ENCODE assay signal across 23 cellular contexts in the genomic region with DNA sequence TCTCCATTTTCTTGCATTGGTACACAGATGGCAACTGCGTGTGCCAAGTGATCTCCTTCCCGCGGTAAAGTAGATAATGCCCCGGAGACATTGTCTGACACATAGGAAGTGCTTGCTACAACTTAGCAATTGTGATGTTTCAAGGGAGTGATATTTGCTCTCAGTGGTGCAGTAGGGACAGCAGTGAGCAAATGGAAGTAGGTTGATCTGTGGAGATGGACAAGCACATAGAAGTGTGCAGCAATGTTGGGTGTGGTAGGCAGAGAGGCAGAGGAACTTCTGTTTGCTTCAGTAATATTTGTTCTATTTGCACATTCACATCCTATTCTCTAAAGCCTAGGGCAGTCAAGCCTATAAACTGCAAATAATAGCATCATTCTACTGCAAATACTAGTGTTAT.
A peak's percentile ranks its signal among the peaks of the same experiment; 100 is the strongest.
DNase-seq lines count a peak whose midpoint lies in the region; ATAC-seq, FAIRE-seq and TF ChIP-seq lines count a peak whose summit lies in the region.
"Had no signal": no experiment of that assay in that cellular context is flagged by ENCODE, and none has a peak within 500 bp of the region (broad histone marks: within the 10 kb centered on the region; RNA-seq: fewer than 3 reads in every experiment).

No MANE protein-coding gene starts in this region.

- H3K27me3 Mint-ChIP-seq in neural progenitor cell (ENCODE audit: insufficient read depth, low read depth), result no peaks in the 10 kb centered on the region
- H3K27me3 Mint-ChIP-seq: B cell; CD4-positive, alpha-beta T cell had no signal

- no peaks in the 10 kb centered on the region for H3K4me1 Mint-ChIP-seq in neural progenitor cell
- H3K4me1 Mint-ChIP-seq: B cell had no signal

- no peaks in the 10 kb centered on the region for H3F3A ChIP-seq in neural progenitor cell (ENCODE audit: low read depth)

- H2AFZ ChIP-seq in neural progenitor cell (replicated peaks), result peak overlapping the region; percentile 50

- no peak for ATAC-seq in HG02970 (IDR thresholded peaks at IDR 0.05; ENCODE audit: low FRiP score, unreplicated experiment)
- ATAC-seq in GM21381 (IDR thresholded peaks at IDR 0.05; ENCODE audit: unreplicated experiment), result no peak
- ATAC-seq: A549; CD8-positive, alpha-beta T cell; GM12878 had no signal

- H3K27ac ChIP-seq in neural progenitor cell, result no peak overlapping the region
- H3K27ac ChIP-seq: 22Rv1; A549; BLaER1 treated with 17β-estradiol and CSF1 and Interleukin-3, amounts not matched to agents 10 nM and 100 nM; C4-2B had no signal

- no peaks in the 10 kb centered on the region for H4K20me1 ChIP-seq in neural progenitor cell (ENCODE audit: low read depth)
- H4K20me1 ChIP-seq: BLaER1 treated with 17β-estradiol and CSF1 and Interleukin-3, amounts not matched to agents 10 nM and 100 nM had no signal

- H3K9me3 ChIP-seq in neural progenitor cell (ENCODE audit: low read depth), result no peaks in the 10 kb centered on the region
- H3K9me3 ChIP-seq: A549; BLaER1 treated with 17β-estradiol and CSF1 and Interleukin-3, amounts not matched to agents 10 nM and 100 nM; Caco-2 had no signal

- no peak overlapping the region for H3K9ac ChIP-seq in neural progenitor cell
- H3K9ac ChIP-seq: BLaER1 treated with 17β-estradiol and CSF1 and Interleukin-3, amounts not matched to agents 10 nM and 100 nM had no signal

- H3K9me3 Mint-ChIP-seq in neural progenitor cell, result no peaks in the 10 kb centered on the region
- H3K9me3 Mint-ChIP-seq: CD4-positive, alpha-beta T cell; CD8-positive, alpha-beta T cell had no signal

- H3K79me2 ChIP-seq in neural progenitor cell (ENCODE audit: low read depth), result no peaks in the 10 kb centered on the region

- no peak overlapping the region for H3K27ac Mint-ChIP-seq in neural progenitor cell
- H3K27ac Mint-ChIP-seq: B cell; CD4-positive, alpha-beta T cell; CD8-positive, alpha-beta T cell had no signal

- H3K36me3 Mint-ChIP-seq in neural progenitor cell, result no peaks in the 10 kb centered on the region
- H3K36me3 Mint-ChIP-seq: CD8-positive, alpha-beta T cell had no signal

- H3K4me3 ChIP-seq in neural progenitor cell, result no peak overlapping the region
- H3K4me3 ChIP-seq: A549; BLaER1 treated with 17β-estradiol and CSF1 and Interleukin-3, amounts not matched to agents 10 nM and 100 nM; GM12878 had no signal

- H3K4me1 ChIP-seq in neural progenitor cell, result no peaks in the 10 kb centered on the region
- H3K4me1 ChIP-seq: A549; BLaER1 treated with 17β-estradiol and CSF1 and Interleukin-3, amounts not matched to agents 10 nM and 100 nM; Caco-2 had no signal

- H3K4me2 ChIP-seq in neural progenitor cell, result no peak overlapping the region
- H3K4me2 ChIP-seq: A549; BLaER1 treated with 17β-estradiol and CSF1 and Interleukin-3, amounts not matched to agents 10 nM and 100 nM had no signal

- no peaks in the 10 kb centered on the region for H3K27me3 ChIP-seq in neural progenitor cell
- H3K27me3 ChIP-seq: BLaER1 treated with 17β-estradiol and CSF1 and Interleukin-3, amounts not matched to agents 10 nM and 100 nM had no signal

- no peak overlapping the region for H3K4me3 Mint-ChIP-seq in neural progenitor cell
- H3K4me3 Mint-ChIP-seq: B cell; CD4-positive, alpha-beta T cell; CD8-positive, alpha-beta T cell had no signal

- FAIRE-seq in HTR-8/SVneo (lab: Jason Lieb, UNC), result no peak
- FAIRE-seq: A549, D721Med, GM12878, GM12892, GM18507 had no signal

- peak; percentile 3 for DNase-seq in NCI-H69 (lab: John Stamatoyannopoulos, UW)
- peak; percentile 3 for DNase-seq in RPMI7951 (ENCODE audit: low read depth)
- DNase-seq in neural progenitor cell (ENCODE audit: low spot score), result no peak
- no peak for DNase-seq in HTR-8/SVneo (ENCODE audit: insufficient read length, low spot score)
- DNase-seq: AML-193; Caco-2; Calu3; CD4-positive, alpha-beta T cell; CD8-positive, alpha-beta T cell; DND-41; EL; GDM1 had no signal

- no peak for TF ChIP-seq CTCF in neural progenitor cell (IDR thresholded peaks at IDR 0.05)

- H3K36me3 ChIP-seq in neural progenitor cell, result no peaks in the 10 kb centered on the region
- H3K36me3 ChIP-seq: BLaER1 treated with 17β-estradiol and CSF1 and Interleukin-3, amounts not matched to agents 10 nM and 100 nM had no signal

Comparison
In these comparisons a context has a peak if more than half of its experiments do, and no peak if none do; other contexts are left out.
1. DNase-seq: peak in NCI-H69 (single experiment) and RPMI7951 (single experiment); none in neural progenitor cell (single experiment) and HTR-8/SVneo (single experiment).